Comparison of ENCODE assay signal across 16 cellular contexts in the genomic region with DNA sequence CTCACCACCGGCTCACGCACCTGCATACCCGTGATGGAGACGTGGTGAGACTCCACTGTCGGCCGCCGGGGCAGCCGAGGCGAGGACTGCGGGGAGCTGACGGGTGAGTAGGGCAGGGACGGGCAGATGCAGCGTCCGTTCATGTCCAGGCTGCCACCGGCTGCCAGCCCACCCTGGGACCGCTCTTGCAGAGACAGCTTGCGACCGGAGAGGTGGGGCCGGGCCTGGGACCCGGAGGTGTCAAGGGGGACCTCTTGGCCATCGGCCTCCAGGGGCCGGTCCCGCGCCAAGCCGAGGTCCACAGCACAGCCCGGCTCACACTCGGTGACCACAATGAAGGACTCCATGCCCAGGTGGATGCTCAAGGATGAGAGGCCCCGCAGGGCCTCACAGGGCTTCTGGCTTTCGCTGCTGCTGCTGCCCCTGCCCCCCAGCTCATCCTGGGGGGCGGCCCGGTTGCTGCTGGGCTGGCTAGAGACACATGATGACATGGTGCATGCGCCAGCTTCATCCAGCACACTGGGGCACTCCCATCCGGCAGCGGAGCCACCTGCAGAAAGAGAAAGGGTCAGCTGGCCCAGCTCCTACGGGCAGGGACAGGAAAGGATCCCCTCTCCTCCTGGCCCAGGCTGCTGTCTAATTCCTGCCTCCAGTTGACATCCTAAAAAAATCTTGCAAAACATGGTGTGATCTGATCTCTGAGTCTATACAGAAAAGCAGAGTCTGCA. TPM values are rescaled to one million over a fixed set of nuclear protein-coding genes. Genes with fewer than 3 reads are reported as not detected.
DNase-seq lines count a peak whose midpoint lies in the region; ATAC-seq, FAIRE-seq and TF ChIP-seq lines count a peak whose summit lies in the region.
"Had no signal": no experiment of that assay in that cellular context is flagged by ENCODE, and none has a peak within 500 bp of the region (broad histone marks: within the 10 kb centered on the region; RNA-seq: fewer than 3 reads in every experiment).

No MANE protein-coding gene starts in this region.

- TF ChIP-seq POLR2A in HepG2 (IDR thresholded peaks at IDR 0.05; ENCODE audit: insufficient read depth in 1 of 2, low read depth in 2 of 2, low read length in 2 of 2) (no peak), prostate gland (IDR thresholded peaks at IDR 0.05) (no peak)

- no peak for ATAC-seq in central memory CD8-positive, alpha-beta T cell (replicated peaks; ENCODE audit: extremely low read depth, poor library complexity, severe bottlenecking)
- no peak for ATAC-seq in HepG2
- ATAC-seq in stimulated activated memory B cell treated with anti-CD40 and anti-IgM and Interleukin-4, amounts not matched to agents 10 μg/mL and 1 μg/mL and 100 μg/mL, for 72 hours: peak; percentile 31

- H3K9me3 Mint-ChIP-seq in CD14-positive monocyte (peaks cover 0 to 14% (median 7%) of the 10 kb centered on the region in 7 donors), progenitor cell of endocrine pancreas (ENCODE audit: low read depth) (no peaks in the 10 kb centered on the region)
- no peaks in the 10 kb centered on the region for H3K9me3 Mint-ChIP-seq in central memory CD8-positive, alpha-beta T cell
- H3K9me3 Mint-ChIP-seq in stimulated activated memory B cell treated with anti-CD40 and anti-IgM and Interleukin-4, amounts not matched to agents 10 μg/mL and 1 μg/mL and 100 μg/mL, for 72 hours: no peaks in the 10 kb centered on the region
- H3K9me3 Mint-ChIP-seq: CD4-positive, CD25-positive, alpha-beta regulatory T cell had no signal

- H3K79me2 ChIP-seq in HepG2 (ENCODE audit: insufficient read depth, low read length): peaks cover 4% of the 10 kb centered on the region

- H3K36me3 Mint-ChIP-seq in CD14-positive monocyte: peaks cover 59 to 81% of the 10 kb centered on the region in 2 donors
- peaks cover 11% of the 10 kb centered on the region for H3K36me3 Mint-ChIP-seq in central memory CD8-positive, alpha-beta T cell (ENCODE audit: insufficient read depth)
- H3K36me3 Mint-ChIP-seq in stimulated activated memory B cell treated with anti-CD40 and anti-IgM and Interleukin-4, amounts not matched to agents 10 μg/mL and 1 μg/mL and 100 μg/mL, for 72 hours: peaks cover 49% of the 10 kb centered on the region
- peaks cover 26% of the 10 kb centered on the region for H3K36me3 Mint-ChIP-seq in progenitor cell of endocrine pancreas (ENCODE audit: insufficient read depth)

- TF ChIP-seq EP300 in HepG2 (IDR thresholded peaks at IDR 0.05; ENCODE audit: low read depth in 2 of 2, low read length in 2 of 2): no peak
- TF ChIP-seq EP300 in HepG2 (CRISPR knock-in tag; IDR thresholded peaks at IDR 0.05; ENCODE audit: borderline replicate concordance): no peak

- TF ChIP-seq CTCF in CD14-positive monocyte (IDR thresholded peaks at IDR 0.05): no peak
- TF ChIP-seq CTCF in HepG2 (CRISPR knock-in tag; IDR thresholded peaks at IDR 0.05): no peak
- TF ChIP-seq CTCF in progenitor cell of endocrine pancreas (IDR thresholded peaks at IDR 0.05; ENCODE audit: unreplicated experiment): no peak
- no peak for TF ChIP-seq CTCF in prostate gland (IDR thresholded peaks at IDR 0.05)

- H3K27ac ChIP-seq in HepG2 (ENCODE audit: extremely low read length, insufficient read depth, low read length) (no peak overlapping the region), prostate gland (no peak overlapping the region)
- H3K27ac ChIP-seq: BLaER1, GM23248 had no signal

- no TSS peak for BruUV-seq in HepG2 (replicated peaks; lab: Mats Ljungman, UMichigan)

- no peak overlapping the region for H3K9ac ChIP-seq in HepG2 (ENCODE audit: insufficient read depth, low read depth, low read length)
- H3K9ac ChIP-seq: BLaER1, GM23248 had no signal

- intact Hi-C loops in CD14-positive monocyte (cut with micrococcal nuclease) (loop anchor here in 1 of 2 donors (10.0 kb wide), 1 partner anchor 151 kb away; no protein-coding TSS in a partner anchor), HepG2 (cut with micrococcal nuclease; ENCODE audit: unreplicated experiment) (no loop called here), prostate gland (cut with DNase I) (no loop called here)

- no peaks in the 10 kb centered on the region for H3K9me3 ChIP-seq in HepG2 (ENCODE audit: low read length)
- H3K9me3 ChIP-seq in prostate gland: no peaks in the 10 kb centered on the region
- H3K9me3 ChIP-seq: BLaER1 had no signal

- H3K4me1 ChIP-seq in HepG2 (ENCODE audit: insufficient read depth, low read length) (no peaks in the 10 kb centered on the region), prostate gland (replicated peaks) (no peaks in the 10 kb centered on the region)
- H3K4me1 ChIP-seq: BLaER1 had no signal

- peak overlapping the region in 5 of 7 donors; percentile 26 to 99 (median 77) for H3K27ac Mint-ChIP-seq in CD14-positive monocyte
- H3K27ac Mint-ChIP-seq in central memory CD8-positive, alpha-beta T cell (ENCODE audit: low read depth): peak overlapping the region; percentile 46
- no peak overlapping the region for H3K27ac Mint-ChIP-seq in stimulated activated memory B cell treated with anti-CD40 and anti-IgM and Interleukin-4, amounts not matched to agents 10 μg/mL and 1 μg/mL and 100 μg/mL, for 72 hours
- H3K27ac Mint-ChIP-seq in progenitor cell of endocrine pancreas: no peak overlapping the region

- CTCF ChIA-PET in HepG2 (lab: Yijun Ruan, JAX; ENCODE audit: low intra/inter-chr PET ratio, low total read pairs): no interaction called here

- TF ChIP-seq RAD21 in HepG2 (CRISPR knock-in tag; IDR thresholded peaks at IDR 0.05): no peak

- H3K27me3 Mint-ChIP-seq in CD14-positive monocyte (ENCODE audit: low read depth in 3 of 3) (peaks cover 0 to 3% (median 2%) of the 10 kb centered on the region in 3 donors), progenitor cell of endocrine pancreas (no peaks in the 10 kb centered on the region)
- no peaks in the 10 kb centered on the region for H3K27me3 Mint-ChIP-seq in central memory CD8-positive, alpha-beta T cell
- H3K27me3 Mint-ChIP-seq in stimulated activated memory B cell treated with anti-CD40 and anti-IgM and Interleukin-4, amounts not matched to agents 10 μg/mL and 1 μg/mL and 100 μg/mL, for 72 hours: no peaks in the 10 kb centered on the region
- H3K27me3 Mint-ChIP-seq: CD4-positive, CD25-positive, alpha-beta regulatory T cell had no signal

- H3K4me1 Mint-ChIP-seq in CD14-positive monocyte: peaks cover 34% of the 10 kb centered on the region
- no peaks in the 10 kb centered on the region for H3K4me1 Mint-ChIP-seq in central memory CD8-positive, alpha-beta T cell
- peaks cover 20% of the 10 kb centered on the region for H3K4me1 Mint-ChIP-seq in stimulated activated memory B cell treated with anti-CD40 and anti-IgM and Interleukin-4, amounts not matched to agents 10 μg/mL and 1 μg/mL and 100 μg/mL, for 72 hours
- no peaks in the 10 kb centered on the region for H3K4me1 Mint-ChIP-seq in progenitor cell of endocrine pancreas (ENCODE audit: low read depth)

- POLR2A ChIA-PET in HepG2 (lab: Yijun Ruan, JAX): interaction anchor here (0.6 to 1.0 kb wide), 2 partner anchors 10 to 143 kb away, joined by 3 to 4 read pairs; no protein-coding TSS in a partner anchor

- no peak overlapping the region for H2AFZ ChIP-seq in HepG2 (ENCODE audit: low read length)
- H2AFZ ChIP-seq: GM23248 had no signal

- DNase-seq in CD14-positive monocyte (ENCODE audit: low spot score) (no peak), HepG2 (ENCODE audit: low spot score) (no peak), progenitor cell of endocrine pancreas (ENCODE audit: low spot score, unreplicated experiment) (no peak), prostate gland (ENCODE audit: low spot score) (no peak), SHP77 treated with DMSO at 0.1 percent for 48 hours (lab: John Stamatoyannopoulos, UW) (no peak)
- no peak for DNase-seq in central memory CD8-positive, alpha-beta T cell (ENCODE audit: low spot score in 2 of 2)
- DNase-seq: 8988T; AML-193; CD4-positive, CD25-positive, alpha-beta regulatory T cell; DMS53; GM23248 had no signal

- H3K4me3 Mint-ChIP-seq in CD14-positive monocyte: no peak overlapping the region
- H3K4me3 Mint-ChIP-seq in central memory CD8-positive, alpha-beta T cell: no peak overlapping the region
- no peak overlapping the region for H3K4me3 Mint-ChIP-seq in stimulated activated memory B cell treated with anti-CD40 and anti-IgM and Interleukin-4, amounts not matched to agents 10 μg/mL and 1 μg/mL and 100 μg/mL, for 72 hours
- H3K4me3 Mint-ChIP-seq in progenitor cell of endocrine pancreas (ENCODE audit: low read depth): no peak overlapping the region
- H3K4me3 Mint-ChIP-seq: CD4-positive, CD25-positive, alpha-beta regulatory T cell had no signal

- H3K27me3 ChIP-seq in HepG2 (ENCODE audit: control insufficient read depth in 1 of 2, insufficient read depth in 2 of 2, low read length in 2 of 2) (no peaks in the 10 kb centered on the region), prostate gland (replicated peaks; ENCODE audit: insufficient read depth) (no peaks in the 10 kb centered on the region)
- H3K27me3 ChIP-seq: BLaER1 had no signal

- FAIRE-seq in HepG2 (lab: Jason Lieb, UNC): no peak
- FAIRE-seq: GM18507, H54, HTR-8/SVneo had no signal

- in situ Hi-C loops in HepG2 (cut with HindIII; ENCODE audit: extremely low pct_ligation_motif_present, low pct_unique_long_range_greater_than_20kb): no loop called here

- H3K4me3 ChIP-seq in HepG2 (replicated peaks in 1 of 3; ENCODE audit: insufficient read depth in 1 of 3, low read depth in 2 of 3, low read length in 3 of 3) (no peak overlapping the region), prostate gland (no peak overlapping the region)
- H3K4me3 ChIP-seq: BLaER1, GM23248 had no signal

- H4K20me1 ChIP-seq in HepG2 (ENCODE audit: insufficient read depth, low read length): no peaks in the 10 kb centered on the region

- H3K36me3 ChIP-seq in HepG2 (replicated peaks in 1 of 2; ENCODE audit: control insufficient read depth in 1 of 2, insufficient read depth in 2 of 2, low read length in 2 of 2) (peaks cover 15 to 29% of the 10 kb centered on the region in 2 experiments; a peak in 4 of 5 replicates), prostate gland (no peaks in the 10 kb centered on the region)

- WGBS in HepG2 (ENCODE audit: low lambda C conversion rate): 99% methylated on average over 12 of the region's 35 CpGs
- WGBS in prostate gland: 94% methylated on average over 24 of the region's 35 CpGs

- H3K4me2 ChIP-seq in HepG2 (ENCODE audit: low read depth, low read length): no peak overlapping the region
- H3K4me2 ChIP-seq: BLaER1 had no signal

RNA-seq across cellular contexts. Expression of gene CAMKK2, which starts 22.3 kb away (rescaled TPM):
- polyA plus RNA-seq in CD14-positive monocyte (10 to 100 TPM; 55.6 to 71.0 TPM), HepG2 (2011; rRNA removed) (20.0 and 25.1 TPM in 2 replicates)
- total RNA-seq in HepG2 (2016; rRNA removed; fragmentation: Illumina TruSeq; extraction: Trizol) (18.8 and 23.0 TPM in 2 replicates), progenitor cell of endocrine pancreas (38.4 and 44.2 TPM in 2 replicates), prostate gland (10 to 100 TPM; 26.9 to 52.2 TPM)
- total RNA-seq in HepG2 (2016; cell fraction: cytosol; rRNA removed; fragmentation: Illumina TruSeq; extraction: Trizol; ENCODE audit: low read depth): 3.8 and 4.1 TPM in 2 replicates
- 17.9 and 20.0 TPM in 2 replicates for total RNA-seq in HepG2 (2016; cell fraction: insoluble cytoplasmic fraction; rRNA removed; fragmentation: Illumina TruSeq; extraction: Trizol)
- total RNA-seq in HepG2 (2016; cell fraction: membrane; rRNA removed; fragmentation: Illumina TruSeq; extraction: Trizol): 17.3 and 18.1 TPM in 2 replicates
- 18.1 and 18.3 TPM in 2 replicates for total RNA-seq in HepG2 (2016; cell fraction: nucleus; rRNA removed; fragmentation: Illumina TruSeq; extraction: Trizol)
- 18.7 TPM in 2 replicates for polyA plus RNA-seq in HepG2 (2011; cell fraction: cytosol; rRNA removed)
- polyA plus RNA-seq in HepG2 (2011; cell fraction: nucleus; rRNA removed): 36.8 and 38.0 TPM in 2 replicates
- polyA plus RNA-seq in HepG2 (2012): 12.9 and 13.9 TPM in 2 replicates
- 3.2 and 3.8 TPM in 2 replicates for polyA plus RNA-seq in HepG2 (2016; cell fraction: cytosol; fragmentation: Illumina TruSeq; extraction: Trizol; ENCODE audit: low read depth)
- polyA plus RNA-seq in HepG2 (2016; cell fraction: insoluble cytoplasmic fraction; fragmentation: Illumina TruSeq; extraction: Trizol; ENCODE audit: low read depth): 19.8 and 21.1 TPM in 2 replicates
- polyA plus RNA-seq in HepG2 (2016; cell fraction: membrane; fragmentation: Illumina TruSeq; extraction: Trizol; ENCODE audit: low read depth): 12.0 and 12.4 TPM in 2 replicates
- 32.0 and 33.8 TPM in 2 replicates for polyA plus RNA-seq in HepG2 (2016; cell fraction: nucleus; fragmentation: Illumina TruSeq; extraction: Trizol; ENCODE audit: insufficient read depth, low read depth)
- polyA minus RNA-seq in HepG2 (2011; rRNA and poly(A)+ RNA removed; ENCODE audit: low replicate concordance): 29.2 and 33.9 TPM in 2 replicates
- polyA minus RNA-seq in HepG2 (2011; cell fraction: cytosol; rRNA and poly(A)+ RNA removed): 12.1 and 12.2 TPM in 2 replicates
- polyA minus RNA-seq in HepG2 (2011; cell fraction: nucleus; rRNA and poly(A)+ RNA removed): 23.2 and 29.6 TPM in 2 replicates

Comparison
In these comparisons a context has a peak if more than half of its experiments do, and no peak if none do; other contexts are left out.
1. H3K27ac Mint-ChIP-seq: peak in CD14-positive monocyte (5 of 7) and central memory CD8-positive, alpha-beta T cell (single experiment); none in stimulated activated memory B cell treated with anti-CD40 and anti-IgM and Interleukin-4, amounts not matched to agents 10 μg/mL and 1 μg/mL and 100 μg/mL, for 72 hours (single experiment) and progenitor cell of endocrine pancreas (single experiment).